21 cellular contexts compared by ENCODE assay signal in genomic region chr7:151207796-151208195, GRCh38.
A peak's percentile ranks its signal among the peaks of the same experiment; 100 is the strongest.
DNase-seq lines count a peak whose midpoint lies in the region; ATAC-seq lines count a peak whose summit lies in the region.
"Had no signal": no experiment of that assay in that cellular context is flagged by ENCODE, and none has a peak within 500 bp of the region (broad histone marks: within the 10 kb centered on the region; RNA-seq: fewer than 3 reads in every experiment).

No MANE protein-coding gene starts in this region.

- no peak for DNase-seq in T-helper 1 cell
- peak; percentile 12 for DNase-seq in NCI-H1092 (lab: John Stamatoyannopoulos, UW)
- peak; percentile 11 for DNase-seq in epidermal melanocyte (ENCODE audit: insufficient read length, low spot score)
- DNase-seq: activated CD4-positive, alpha-beta T cell treated with anti-CD3 and anti-CD28 coated beads, Interleukin-2, amount 50 U/mL, for 1 hour; activated naive CD4-positive, alpha-beta T cell treated with Interleukin-2 at 50 U/mL for 16 hours; Caco-2; GM23248; islet precursor cell; NCI-H1105; NCI-H2029; NCI-H226; NCI-H774; posterior cingulate gyrus; Right ventricle myocardium superior; sigmoid colon; stimulated activated CD8-positive, alpha-beta memory T cell treated with anti-CD3 and anti-CD28 coated beads, Interleukin-4, amount 100 ng/mL, for 48 hours; SW 1271 had no signal

- ATAC-seq in HG03045 (IDR thresholded peaks at IDR 0.05; ENCODE audit: unreplicated experiment) (no peak), GM21786 (IDR thresholded peaks at IDR 0.05; ENCODE audit: unreplicated experiment) (no peak)

- H3K36me3 Mint-ChIP-seq in T-helper 1 cell treated with Interleukin-12 subunit alpha and Interleukin-12 subunit beta and Interleukin-4 antibody, amounts not matched to agents 30 μg/mL and 1 μg/mL, for 36 hours (ENCODE audit: low read depth), result peaks cover 3% of the 10 kb centered on the region

- H3K9me3 Mint-ChIP-seq in T-helper 1 cell treated with Interleukin-12 subunit alpha and Interleukin-12 subunit beta and Interleukin-4 antibody, amounts not matched to agents 30 μg/mL and 1 μg/mL, for 36 hours, result no peaks in the 10 kb centered on the region
- H3K9me3 Mint-ChIP-seq: neural crest cell had no signal

- peaks cover 20% of the 10 kb centered on the region for H3K4me1 Mint-ChIP-seq in T-helper 1 cell treated with Interleukin-12 subunit alpha and Interleukin-12 subunit beta and Interleukin-4 antibody, amounts not matched to agents 30 μg/mL and 1 μg/mL, for 36 hours (ENCODE audit: low read depth)
- H3K4me1 Mint-ChIP-seq: neural crest cell had no signal

- H3K27me3 Mint-ChIP-seq in T-helper 1 cell treated with Interleukin-12 subunit alpha and Interleukin-12 subunit beta and Interleukin-4 antibody, amounts not matched to agents 30 μg/mL and 1 μg/mL, for 36 hours (ENCODE audit: low read depth), result peaks cover 9% of the 10 kb centered on the region

- H3K27ac Mint-ChIP-seq in T-helper 1 cell treated with Interleukin-12 subunit alpha and Interleukin-12 subunit beta and Interleukin-4 antibody, amounts not matched to agents 30 μg/mL and 1 μg/mL, for 36 hours, result peak overlapping the region; percentile 44

- no peak overlapping the region for H3K4me3 Mint-ChIP-seq in T-helper 1 cell treated with Interleukin-12 subunit alpha and Interleukin-12 subunit beta and Interleukin-4 antibody, amounts not matched to agents 30 μg/mL and 1 μg/mL, for 36 hours
- H3K4me3 Mint-ChIP-seq: neural crest cell had no signal

Comparison
In these comparisons a context has a peak if more than half of its experiments do, and no peak if none do; other contexts are left out.
1. DNase-seq: peak in NCI-H1092 (single experiment) and epidermal melanocyte (single experiment); none in T-helper 1 cell (0 of 5).